8 cellular contexts compared by ENCODE assay signal in genomic region chr2:178397002-178397605, GRCh38. TPM values are rescaled to one million over a fixed set of nuclear protein-coding genes. Genes with fewer than 3 reads are reported as not detected.
DNase-seq lines count a peak whose midpoint lies in the region; ATAC-seq, FAIRE-seq and TF ChIP-seq lines count a peak whose summit lies in the region.

No MANE protein-coding gene starts in this region.

- H3K9me1 ChIP-seq in keratinocyte (ENCODE audit: control insufficient read depth, extremely low read depth, insufficient read depth, low read length): no peaks in the 10 kb centered on the region

- intact Hi-C loops in CD4-positive, alpha-beta T cell (cut with DNase I, micrococcal nuclease): loop anchor here (1.0 to 10.0 kb wide), 5 partner anchors 18 to 300 kb away; no protein-coding TSS in a partner anchor
- intact Hi-C loops in transverse colon (cut with DNase I; ENCODE audit: low total_unique reads): no loop called here

- no peaks in the 10 kb centered on the region for H3K4me1 Mint-ChIP-seq in CD4-positive, alpha-beta T cell (ENCODE audit: low read depth)

- POLR2A ChIA-PET in CD4-positive, alpha-beta T cell (lab: Charles Lee): no interaction called here

- H3K4me2 ChIP-seq in keratinocyte (ENCODE audit: control insufficient read depth, extremely low read depth, insufficient read depth, low read depth, low read length): no peak overlapping the region

- peaks cover 5% of the 10 kb centered on the region for H3K27me3 Mint-ChIP-seq in CD4-positive, alpha-beta T cell

- no peak overlapping the region for H3K4me3 ChIP-seq in keratinocyte (ENCODE audit: control insufficient read depth in 2 of 3, extremely low read depth in 1 of 3, insufficient read depth in 2 of 3, low read depth in 1 of 3, low read length in 3 of 3)
- H3K4me3 ChIP-seq in transverse colon: no peak overlapping the region

- no peaks in the 10 kb centered on the region for H3K36me3 Mint-ChIP-seq in CD4-positive, alpha-beta T cell (ENCODE audit: low read depth)

- H3K36me3 ChIP-seq in keratinocyte (ENCODE audit: control insufficient read depth in 2 of 2, extremely low read depth in 1 of 2, insufficient read depth in 2 of 2, low read length in 2 of 2) (peaks cover 0 to 2% of the 10 kb centered on the region in 2 experiments), transverse colon (no peaks in the 10 kb centered on the region)

- H3K27me3 ChIP-seq in CD4-positive, alpha-beta T cell (ENCODE audit: control insufficient read depth, insufficient read depth, low read length): no peaks in the 10 kb centered on the region
- H3K27me3 ChIP-seq in keratinocyte (ENCODE audit: control insufficient read depth, extremely low read depth, insufficient read depth, low read length) (no peaks in the 10 kb centered on the region), transverse colon (no peaks in the 10 kb centered on the region)

- H3K4me3 Mint-ChIP-seq in CD4-positive, alpha-beta T cell: no peak overlapping the region

- in situ Hi-C loops in transverse colon (cut with MboI; ENCODE audit: low pct_ligation_motif_present in 1 of 4, low pct_unique_long_range_greater_than_20kb in 1 of 4, low sequenced_read_pairs in 3 of 4): no loop called here

- H3K27ac ChIP-seq in CD4-positive, alpha-beta T cell (ENCODE audit: low read depth, low read length): no peak overlapping the region
- H3K27ac ChIP-seq in keratinocyte (ENCODE audit: control insufficient read depth, insufficient read depth, low read length) (no peak overlapping the region), transverse colon (no peak overlapping the region)

- no peaks in the 10 kb centered on the region for H3K79me2 ChIP-seq in keratinocyte (ENCODE audit: control insufficient read depth, insufficient read depth, low read length)

- no peaks in the 10 kb centered on the region for H4K20me1 ChIP-seq in keratinocyte (ENCODE audit: control insufficient read depth, extremely low read depth, insufficient read depth, low read length)

- H3K27ac Mint-ChIP-seq in CD4-positive, alpha-beta T cell: no peak overlapping the region

- CTCF ChIA-PET in CD4-positive, alpha-beta T cell (lab: Charles Lee): interaction anchor here (0.7 to 2.9 kb wide), 3 partner anchors 9 to 23 kb away, joined by 3 to 22 read pairs (median 4); no protein-coding TSS in a partner anchor

- dilution Hi-C loops in keratinocyte (cut with MboI; ENCODE audit: extremely low pct_ligation_motif_present, low sequenced_read_pairs): no loop called here

- no peak for TF ChIP-seq EP300 in transverse colon (IDR thresholded peaks at IDR 0.05; ENCODE audit: low read depth)

- DNase-seq in CD4-positive, alpha-beta T cell: no peak
- DNase-seq in NCI-H2171 treated with DMSO at 0.1 percent for 48 hours (lab: John Stamatoyannopoulos, UW) (peak; percentile 76), astrocyte of the hippocampus (ENCODE audit: low read depth, low spot score) (peak; percentile 63), keratinocyte (ENCODE audit: low read depth, low spot score) (no peak), transverse colon (no peak), epidermal melanocyte (ENCODE audit: insufficient read length, low spot score) (no peak)

- H2AFZ ChIP-seq in keratinocyte (ENCODE audit: control insufficient read depth, low read length): no peak overlapping the region

- peak; percentile 76 for ATAC-seq in CD4-positive, alpha-beta T cell (ENCODE audit: poor library complexity)
- ATAC-seq in GM18870 (IDR thresholded peaks at IDR 0.05; ENCODE audit: unreplicated experiment): peak; percentile 85
- peak; percentile 88 for ATAC-seq in HG03095 (IDR thresholded peaks at IDR 0.05; ENCODE audit: unreplicated experiment)

- no peak overlapping the region for H3K9ac ChIP-seq in keratinocyte (ENCODE audit: control insufficient read depth, extremely low read depth, insufficient read depth, low read length)

- H3K4me1 ChIP-seq in keratinocyte (ENCODE audit: control insufficient read depth, extremely low read depth, insufficient read depth, low read length) (no peaks in the 10 kb centered on the region), transverse colon (no peaks in the 10 kb centered on the region)

- H3K9me3 Mint-ChIP-seq in CD4-positive, alpha-beta T cell: no peaks in the 10 kb centered on the region

- WGBS in transverse colon (ENCODE audit: low coverage in 1 of 2), 2 donors: 12 to 13% methylated on average over 7 of the region's 7 CpGs

- FAIRE-seq in keratinocyte (lab: Jason Lieb, UNC): peak; percentile 52

- TF ChIP-seq CTCF in CD4-positive, alpha-beta T cell (IDR thresholded peaks at IDR 0.05): peak; percentile 76
- TF ChIP-seq CTCF in keratinocyte (optimal IDR thresholded peaks at IDR 0.05 in 1 of 3, IDR thresholded peaks at IDR 0.05 in 1 of 3, conservative IDR thresholded peaks at IDR 0.05 in 1 of 3; ENCODE audit: extremely low read depth in 1 of 3, insufficient read depth in 2 of 3, low read length in 3 of 3): peak in 2 of 3 experiments; percentile 49 to 52
- TF ChIP-seq CTCF in transverse colon (IDR thresholded peaks at IDR 0.05): peak; percentile 51 to 67 (median 55)

- H3K9me3 ChIP-seq in CD4-positive, alpha-beta T cell (ENCODE audit: control insufficient read depth, low read length): no peaks in the 10 kb centered on the region
- H3K9me3 ChIP-seq in keratinocyte (ENCODE audit: control insufficient read depth, low read depth, low read length) (no peaks in the 10 kb centered on the region), transverse colon (no peaks in the 10 kb centered on the region)

- no peak for TF ChIP-seq POLR2A in transverse colon (IDR thresholded peaks at IDR 0.05)

RNA-seq across cellular contexts. Expression of gene PRKRA, which starts 53.9 kb away (rescaled TPM):
- total RNA-seq in CD4-positive, alpha-beta T cell: 100 to 1,000 TPM; 118 to 120 TPM
- polyA plus RNA-seq in keratinocyte: 27.2 to 38.4 TPM (median 31.0 TPM) in 3 replicates
- polyA plus RNA-seq in keratinocyte (2011; ENCODE audit: low read depth): 28.2 TPM
- 26.5 and 49.5 TPM in 2 replicates for polyA plus RNA-seq in keratinocyte (2011; cell fraction: cytosol; rRNA removed)
- polyA plus RNA-seq in keratinocyte (2011; cell fraction: nucleus; rRNA removed): 21.1 and 23.4 TPM in 2 replicates
- 25.1 and 45.3 TPM in 2 replicates for polyA plus RNA-seq in keratinocyte (2012; ENCODE audit: low replicate concordance)
- 4.4 to 27.8 TPM (median 11.7 TPM) in 3 replicates for polyA minus RNA-seq in keratinocyte
- polyA minus RNA-seq in keratinocyte (2011; cell fraction: cytosol; rRNA and poly(A)+ RNA removed): 26.5 TPM
- 14.9 and 19.7 TPM in 2 replicates for polyA minus RNA-seq in keratinocyte (2011; cell fraction: nucleus; rRNA and poly(A)+ RNA removed)
- total RNA-seq in transverse colon: 100 to 1,000 TPM in 1 of 4 donors, 10 to 100 TPM in 3; 35.6 to 317 (median 56.9) TPM

RNA-seq across cellular contexts. Expression of gene PJVK, which starts 54.1 kb away (rescaled TPM):
- 1 to 10 TPM; 3.8 to 4.2 TPM for total RNA-seq in CD4-positive, alpha-beta T cell
- polyA plus RNA-seq in keratinocyte: 1.0 to 4.1 TPM (median 3.5 TPM) in 3 replicates
- 0.90 TPM for polyA plus RNA-seq in keratinocyte (2011; ENCODE audit: low read depth)
- polyA plus RNA-seq in keratinocyte (2011; cell fraction: cytosol; rRNA removed): 0.65 and 0.85 TPM in 2 replicates
- 9.1 and 12.9 TPM in 2 replicates for polyA plus RNA-seq in keratinocyte (2011; cell fraction: nucleus; rRNA removed)
- polyA plus RNA-seq in keratinocyte (2012; ENCODE audit: low replicate concordance): 1.1 and 2.1 TPM in 2 replicates
- polyA minus RNA-seq in keratinocyte: 0.53 to 2.5 TPM in 2 of 3 replicates, not detected in the other
- polyA minus RNA-seq in keratinocyte (2011; cell fraction: cytosol; rRNA and poly(A)+ RNA removed): 1.5 TPM
- 1.2 and 1.6 TPM in 2 replicates for polyA minus RNA-seq in keratinocyte (2011; cell fraction: nucleus; rRNA and poly(A)+ RNA removed)
- total RNA-seq in transverse colon: 1 to 10 TPM in 2 of 4 donors, not detected in 2; 1.6 to 3.2 TPM

Comparison
In these comparisons a context has a peak if more than half of its experiments do, and no peak if none do; other contexts are left out.
1. DNase-seq: peak in NCI-H2171 treated with DMSO at 0.1 percent for 48 hours (single experiment) and astrocyte of the hippocampus (single experiment); none in CD4-positive, alpha-beta T cell (0 of 10), keratinocyte (single experiment), transverse colon (single experiment) and epidermal melanocyte (single experiment).
2. Peak in every context shown above with its lines, with median percentiles within 50 percentile points of each other: ATAC-seq and CTCF ChIP-seq.